In genomic region chr6:44122821-44123220, GRCh38 we compare ENCODE assay signal across 8 cellular contexts. TPM values are rescaled to one million over a fixed set of nuclear protein-coding genes. Genes with fewer than 3 reads are reported as not detected.
DNase-seq lines count a peak whose midpoint lies in the region; ATAC-seq lines count a peak whose summit lies in the region.

No MANE protein-coding gene starts in this region.

- peak overlapping the region; percentile 10 for H3K27ac ChIP-seq in temporal lobe (ENCODE audit: low read depth, low read length)

- H3K4me3 Mint-ChIP-seq in activated T-cell treated with anti-CD3 and anti-CD28 coated beads, Interleukin-2, amount 50 U/mL, for 72 hours, result peak overlapping the region; percentile 34 to 58
- H3K4me3 Mint-ChIP-seq in activated CD4-positive, alpha-beta memory T cell treated with anti-CD3 and anti-CD28 coated beads for 36 hours, result peak overlapping the region; percentile 2

- CTCF ChIA-PET in activated CD4-positive, alpha-beta memory T cell treated with anti-CD3 and anti-CD28 coated beads for 36 hours (lab: Charles Lee), result interaction anchor here (1.2 kb wide), 1 partner anchor 48 kb away, joined by 3 read pairs; no protein-coding TSS in a partner anchor

- no peaks in the 10 kb centered on the region for H3K9me3 Mint-ChIP-seq in activated T-cell treated with anti-CD3 and anti-CD28 coated beads, Interleukin-2, amount 50 U/mL, for 72 hours
- H3K9me3 Mint-ChIP-seq in activated CD4-positive, alpha-beta memory T cell treated with anti-CD3 and anti-CD28 coated beads for 36 hours, result no peaks in the 10 kb centered on the region

- intact Hi-C loops in activated CD4-positive, alpha-beta memory T cell treated with anti-CD3 and anti-CD28 coated beads for 36 hours (cut with micrococcal nuclease), result no loop called here

- DNase-seq in activated T-cell treated with anti-CD3 and anti-CD28 coated beads, Interleukin-2, amount 50 U/mL, for 72 hours, result peak; percentile 5 to 13
- no peak for DNase-seq in activated T-cell treated with anti-CD3 and anti-CD28 coated beads, Interleukin-2, amount 50 U/mL, for 48 hours
- peak; percentile 20 for DNase-seq in activated CD4-positive, alpha-beta memory T cell treated with anti-CD3 and anti-CD28 coated beads for 36 hours
- peak; percentile 20 for DNase-seq in glomerular visceral epithelial cell (ENCODE audit: extremely low spot score)

- peaks cover 6 to 8% of the 10 kb centered on the region in 2 donors for H3K36me3 Mint-ChIP-seq in activated T-cell treated with anti-CD3 and anti-CD28 coated beads, Interleukin-2, amount 50 U/mL, for 72 hours (ENCODE audit: insufficient read depth in 2 of 2)
- peaks cover 4% of the 10 kb centered on the region for H3K36me3 Mint-ChIP-seq in activated CD4-positive, alpha-beta memory T cell treated with anti-CD3 and anti-CD28 coated beads for 36 hours

- peaks cover 84% of the 10 kb centered on the region for H3K4me1 Mint-ChIP-seq in activated T-cell treated with anti-CD3 and anti-CD28 coated beads, Interleukin-2, amount 50 U/mL, for 72 hours (ENCODE audit: low read depth)
- peaks cover 71% of the 10 kb centered on the region for H3K4me1 Mint-ChIP-seq in activated CD4-positive, alpha-beta memory T cell treated with anti-CD3 and anti-CD28 coated beads for 36 hours (ENCODE audit: low read depth)

- no peak for ATAC-seq in activated T-cell treated with anti-CD3 and anti-CD28 coated beads, Interleukin-2, amount 50 U/mL, for 72 hours (replicated peaks in 1 of 2)
- ATAC-seq in HG03342 (IDR thresholded peaks at IDR 0.05; ENCODE audit: unreplicated experiment), result no peak
- no peak for ATAC-seq in HG02642 (IDR thresholded peaks at IDR 0.05; ENCODE audit: poor library complexity, unreplicated experiment)
- ATAC-seq in GM21447 (IDR thresholded peaks at IDR 0.05; ENCODE audit: unreplicated experiment), result no peak

- POLR2A ChIA-PET in activated CD4-positive, alpha-beta memory T cell treated with anti-CD3 and anti-CD28 coated beads for 36 hours (lab: Charles Lee), result interaction anchor here (0.8 to 1.3 kb wide), 4 partner anchors 10 to 124 kb away, joined by 3 to 5 read pairs (median 4); partner anchors contain the start of gene HSP90AB1

- no peak overlapping the region for H3K27ac Mint-ChIP-seq in activated T-cell treated with anti-CD3 and anti-CD28 coated beads, Interleukin-2, amount 50 U/mL, for 72 hours
- peak overlapping the region; percentile 31 for H3K27ac Mint-ChIP-seq in activated CD4-positive, alpha-beta memory T cell treated with anti-CD3 and anti-CD28 coated beads for 36 hours

- no peaks in the 10 kb centered on the region for H3K27me3 Mint-ChIP-seq in activated T-cell treated with anti-CD3 and anti-CD28 coated beads, Interleukin-2, amount 50 U/mL, for 72 hours (ENCODE audit: low read depth)
- H3K27me3 Mint-ChIP-seq in activated CD4-positive, alpha-beta memory T cell treated with anti-CD3 and anti-CD28 coated beads for 36 hours, result no peaks in the 10 kb centered on the region

RNA-seq across cellular contexts. Expression of gene MRPL14, which starts 4.4 kb away (rescaled TPM):
- total RNA-seq in activated T-cell treated with anti-CD3 and anti-CD28 coated beads, Interleukin-2, amount 50 U/mL, for 72 hours, result 10 to 100 TPM; 31.6 to 33.6 TPM
- total RNA-seq in activated CD4-positive, alpha-beta memory T cell treated with anti-CD3 and anti-CD28 coated beads for 36 hours, result 10 to 100 TPM; 49.5 to 50.1 TPM
- 23.4 TPM for total RNA-seq in temporal lobe

RNA-seq across cellular contexts. Expression of gene TMEM63B, which starts 4.5 kb away (rescaled TPM):
- 10 to 100 TPM; 16.3 to 17.9 TPM for total RNA-seq in activated T-cell treated with anti-CD3 and anti-CD28 coated beads, Interleukin-2, amount 50 U/mL, for 72 hours
- total RNA-seq in activated CD4-positive, alpha-beta memory T cell treated with anti-CD3 and anti-CD28 coated beads for 36 hours, result 10 to 100 TPM; 11.6 to 13.0 TPM
- 37.9 TPM for total RNA-seq in temporal lobe

RNA-seq across cellular contexts. Expression of gene CAPN11, which starts 35.8 kb away (rescaled TPM):
- total RNA-seq in activated T-cell treated with anti-CD3 and anti-CD28 coated beads, Interleukin-2, amount 50 U/mL, for 72 hours, result under 1 TPM in 1 of 2 donors, not detected in 1; 0.39 TPM
- under 1 TPM in 1 of 2 experiments, not detected in 1; 0.12 TPM for total RNA-seq in activated CD4-positive, alpha-beta memory T cell treated with anti-CD3 and anti-CD28 coated beads for 36 hours
- 0.25 TPM for total RNA-seq in temporal lobe

Comparison
In these comparisons a context has a peak if more than half of its experiments do, and no peak if none do; other contexts are left out.
1. DNase-seq: peak in activated T-cell treated with anti-CD3 and anti-CD28 coated beads, Interleukin-2, amount 50 U/mL, for 72 hours (2 of 2), activated CD4-positive, alpha-beta memory T cell treated with anti-CD3 and anti-CD28 coated beads for 36 hours (single experiment) and glomerular visceral epithelial cell (single experiment); none in activated T-cell treated with anti-CD3 and anti-CD28 coated beads, Interleukin-2, amount 50 U/mL, for 48 hours (0 of 2).